Comparison of ENCODE assay signal across 36 cellular contexts in the genomic region with DNA sequence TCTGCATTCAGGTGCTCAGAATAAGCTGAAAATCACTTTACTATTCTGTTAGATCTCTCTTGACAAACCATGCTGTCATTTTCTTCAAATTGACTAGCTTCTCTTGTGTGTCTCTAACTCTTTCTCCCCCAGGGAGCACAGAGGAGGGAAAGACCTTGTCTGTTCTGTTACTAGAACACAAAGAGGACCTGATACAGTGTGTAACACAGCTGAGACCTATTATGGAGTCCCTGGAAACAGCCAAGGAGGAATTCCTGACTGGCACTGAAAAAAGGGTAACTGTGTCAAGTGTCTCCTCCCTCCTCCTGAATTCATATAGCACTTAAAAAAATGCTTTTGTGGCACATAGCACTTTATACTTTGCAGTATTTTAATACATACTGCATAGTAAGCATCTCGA.
"Had no signal": no experiment of that assay in that cellular context is flagged by ENCODE, and none has a peak within 500 bp of the region (broad histone marks: within the 10 kb centered on the region; RNA-seq: fewer than 3 reads in every experiment).

No MANE protein-coding gene starts in this region.

- H3K9me3 Mint-ChIP-seq: activated B cell treated with CpG ODN at 0.5 μM for 24 hours; activated CD4-positive, alpha-beta memory T cell treated with anti-CD3 and anti-CD28 coated beads, Interleukin-2, amount 10 ng/mL, durations not matched to agents 7 days and 5 days; activated naive CD4-positive, alpha-beta T cell treated with anti-CD3 and anti-CD28 coated beads, Interleukin-2, amount 10 ng/mL, durations not matched to agents 7 days and 5 days; activated naive CD8-positive, alpha-beta T cell treated with anti-CD3 and anti-CD28 coated beads, Interleukin-2, amount 50 U/mL, for 24 hours had no signal

- H3K27me3 Mint-ChIP-seq: activated B cell treated with CpG ODN at 0.5 μM for 24 hours; activated CD4-positive, alpha-beta memory T cell treated with anti-CD3 and anti-CD28 coated beads, Interleukin-2, amount 10 ng/mL, durations not matched to agents 7 days and 5 days; activated CD8-positive, alpha-beta memory T cell treated with anti-CD3 and anti-CD28 coated beads, Interleukin-2, amount 10 ng/mL, durations not matched to agents 7 days and 5 days; activated naive CD4-positive, alpha-beta T cell treated with anti-CD3 and anti-CD28 coated beads, Interleukin-2, amount 10 ng/mL, durations not matched to agents 7 days and 5 days; activated naive CD8-positive, alpha-beta T cell; activated naive CD8-positive, alpha-beta T cell treated with anti-CD3 and anti-CD28 coated beads, Interleukin-2, amount 50 U/mL, for 24 hours had no signal

- H3K27ac Mint-ChIP-seq: activated B cell treated with CpG ODN at 0.5 μM for 24 hours; activated CD4-positive, alpha-beta memory T cell treated with anti-CD3 and anti-CD28 coated beads, Interleukin-2, amount 10 ng/mL, durations not matched to agents 7 days and 5 days; activated CD8-positive, alpha-beta memory T cell treated with anti-CD3 and anti-CD28 coated beads, Interleukin-2, amount 10 ng/mL, durations not matched to agents 7 days and 5 days; activated naive CD4-positive, alpha-beta T cell treated with anti-CD3 and anti-CD28 coated beads, Interleukin-2, amount 10 ng/mL, durations not matched to agents 7 days and 5 days; activated naive CD8-positive, alpha-beta T cell; activated naive CD8-positive, alpha-beta T cell treated with anti-CD3 and anti-CD28 coated beads, Interleukin-2, amount 50 U/mL, for 24 hours had no signal

- H3K27me3 ChIP-seq: brain microvascular endothelial cell, Peyer's patch had no signal

- H3K4me3 Mint-ChIP-seq: activated B cell treated with CpG ODN at 0.5 μM for 24 hours; activated CD4-positive, alpha-beta memory T cell treated with anti-CD3 and anti-CD28 coated beads, Interleukin-2, amount 10 ng/mL, durations not matched to agents 7 days and 5 days; activated CD8-positive, alpha-beta memory T cell treated with anti-CD3 and anti-CD28 coated beads, Interleukin-2, amount 10 ng/mL, durations not matched to agents 7 days and 5 days; activated naive CD4-positive, alpha-beta T cell treated with anti-CD3 and anti-CD28 coated beads, Interleukin-2, amount 10 ng/mL, durations not matched to agents 7 days and 5 days; activated naive CD8-positive, alpha-beta T cell; activated naive CD8-positive, alpha-beta T cell treated with anti-CD3 and anti-CD28 coated beads, Interleukin-2, amount 50 U/mL, for 24 hours had no signal

- H3K36me3 ChIP-seq: brain microvascular endothelial cell had no signal

- H3K27ac ChIP-seq: brain microvascular endothelial cell, Peyer's patch, RWPE1, VCaP had no signal

- H3K9me3 ChIP-seq: Peyer's patch had no signal

- H3K4me3 ChIP-seq: Peyer's patch had no signal

- H3K4me1 Mint-ChIP-seq: activated B cell treated with CpG ODN at 0.5 μM for 24 hours; activated CD4-positive, alpha-beta memory T cell treated with anti-CD3 and anti-CD28 coated beads, Interleukin-2, amount 10 ng/mL, durations not matched to agents 7 days and 5 days; activated CD8-positive, alpha-beta memory T cell treated with anti-CD3 and anti-CD28 coated beads, Interleukin-2, amount 10 ng/mL, durations not matched to agents 7 days and 5 days; activated naive CD4-positive, alpha-beta T cell treated with anti-CD3 and anti-CD28 coated beads, Interleukin-2, amount 10 ng/mL, durations not matched to agents 7 days and 5 days had no signal

- ATAC-seq: activated CD8-positive, alpha-beta memory T cell treated with anti-CD3 and anti-CD28 coated beads, Interleukin-2, amount 10 ng/mL, durations not matched to agents 7 days and 5 days; activated naive CD8-positive, alpha-beta T cell treated with anti-CD3 and anti-CD28 coated beads, Interleukin-2, amount 50 U/mL, for 24 hours; PC-3 had no signal

- DNase-seq: activated B cell treated with CpG ODN at 0.5 μM for 24 hours; activated CD4-positive, alpha-beta memory T cell treated with anti-CD3 and anti-CD28 coated beads, Interleukin-2, amount 10 ng/mL, durations not matched to agents 7 days and 5 days; activated CD4-positive, alpha-beta T cell treated with anti-CD3 and anti-CD28 coated beads for 1 hour; activated CD4-positive, alpha-beta T cell treated with anti-CD3 and anti-CD28 coated beads for 48 hours; activated CD8-positive, alpha-beta memory T cell treated with anti-CD3 and anti-CD28 coated beads for 24 hours; activated CD8-positive, alpha-beta memory T cell treated with anti-CD3 and anti-CD28 coated beads, Interleukin-2, amount 10 ng/mL, durations not matched to agents 7 days and 5 days; activated CD8-positive, alpha-beta memory T cell treated with anti-CD3 and anti-CD28 coated beads, Interleukin-2, amount 50 U/mL, for 48 hours; activated effector memory CD4-positive, alpha-beta T cell treated with Interleukin-2 at 50 U/mL for 16 hours; activated naive CD4-positive, alpha-beta T cell treated with anti-CD3 and anti-CD28 coated beads, Interleukin-2, amount 10 ng/mL, durations not matched to agents 7 days and 5 days; activated naive CD8-positive, alpha-beta T cell treated with anti-CD3 and anti-CD28 coated beads, Interleukin-2, amount 50 U/mL, for 24 hours; activated T-cell treated with anti-CD3 and anti-CD28 coated beads, Interleukin-2, amount 50 U/mL, for 48 hours; amniotic stem cell; aorta; brain microvascular endothelial cell; Karpas-422; KBM-7; NCI-H1048; NCI-H1105 treated with DMSO at 0.1 percent for 48 hours; NCI-H1436; NCI-H1694; NCI-H1930; NCI-H2081 treated with DMSO at 0.1 percent for 48 hours; NCI-H226; NCI-H524 treated with DMSO at 0.1 percent for 48 hours; NCI-H748 treated with DMSO at 0.1 percent for 48 hours; NK-92 treated with Interleukin-12 subunit alpha and Interleukin-12 subunit beta, amount 100 ng/mL, for 24 hours; PC-3; Peyer's patch; Right ventricle myocardium superior; SW 1271; T-helper 1 cell; T-helper 2 cell; T-helper 9 cell had no signal
